Comparison of ENCODE assay signal across 8 cellular contexts in genomic region chr2:151580697-151581096, GRCh38.
DNase-seq lines count a peak whose midpoint lies in the region; ATAC-seq, FAIRE-seq and TF ChIP-seq lines count a peak whose summit lies in the region.
"Not testable (repeated sequence)": the region's sequence is repeated elsewhere in the genome, so short reads cannot be mapped to it uniquely, and the experiment has no call there.

No MANE protein-coding gene starts in this region.

- TF ChIP-seq CTCF in HepG2 (CRISPR knock-in tag; IDR thresholded peaks at IDR 0.05) = not testable (repeated sequence)

- not testable (repeated sequence) for H3K4me3 ChIP-seq in CD4-positive, CD25-positive, alpha-beta regulatory T cell (ENCODE audit: low read depth, low read length); HepG2 (replicated peaks in 1 of 3; ENCODE audit: insufficient read depth in 1 of 3, low read depth in 2 of 3, low read length in 3 of 3); small intestine (ENCODE audit: low read depth in 1 of 2, low read length in 2 of 2)

- H3K79me2 ChIP-seq in HepG2 (ENCODE audit: insufficient read depth, low read length) = not testable (repeated sequence)

- POLR2A ChIA-PET in HepG2 (lab: Yijun Ruan, JAX) = not testable (repeated sequence)

- in situ Hi-C loops in HepG2 (cut with HindIII; ENCODE audit: extremely low pct_ligation_motif_present, low pct_unique_long_range_greater_than_20kb) = not testable (repeated sequence)

- WGBS in HepG2 (ENCODE audit: low lambda C conversion rate) = no CpG with 5 or more reads among the region's 4 CpGs
- WGBS in small intestine, 3 donors = no CpG with 5 or more reads among the region's 4 CpGs

- peak; percentile 57 to 76 for ATAC-seq in CD4-positive, CD25-positive, alpha-beta regulatory T cell (ENCODE audit: low read depth in 2 of 2)
- ATAC-seq in GM21367 (IDR thresholded peaks at IDR 0.05; ENCODE audit: unreplicated experiment) (peak; percentile 57), HG02885 (IDR thresholded peaks at IDR 0.05; ENCODE audit: poor library complexity, unreplicated experiment) (peak; percentile 62), HG03378 (IDR thresholded peaks at IDR 0.05; ENCODE audit: unreplicated experiment) (peak; percentile 56), T-helper 17 cell (peak; percentile 79), HepG2 (peak; percentile 58)
- peak; percentile 73 for ATAC-seq in effector memory CD8-positive, alpha-beta T cell (replicated peaks)

- intact Hi-C loops in HepG2 (cut with micrococcal nuclease; ENCODE audit: unreplicated experiment) = not testable (repeated sequence)

- not testable (repeated sequence) for H3K27me3 ChIP-seq in CD4-positive, CD25-positive, alpha-beta regulatory T cell (ENCODE audit: control insufficient read depth, insufficient read depth, low read length); HepG2 (ENCODE audit: control insufficient read depth in 1 of 2, insufficient read depth in 2 of 2, low read length in 2 of 2); small intestine (ENCODE audit: control insufficient read depth in 2 of 2, insufficient read depth in 2 of 2, low read length in 2 of 2)

- H3K27ac Mint-ChIP-seq in CD4-positive, CD25-positive, alpha-beta regulatory T cell; T-helper 17 cell; effector memory CD8-positive, alpha-beta T cell: not testable (repeated sequence)

- BruUV-seq in HepG2 (replicated peaks; lab: Mats Ljungman, UMichigan) = not testable (repeated sequence)

- H3K27ac ChIP-seq in CD4-positive, CD25-positive, alpha-beta regulatory T cell (ENCODE audit: insufficient read depth, low read length, poor library complexity, severe bottlenecking); HepG2 (ENCODE audit: extremely low read length, insufficient read depth, low read length); small intestine (ENCODE audit: low read depth in 1 of 2, low read length in 1 of 2): not testable (repeated sequence)

- not testable (repeated sequence) for H3K4me1 Mint-ChIP-seq in CD4-positive, CD25-positive, alpha-beta regulatory T cell; T-helper 17 cell; effector memory CD8-positive, alpha-beta T cell (ENCODE audit: low read depth in 2 of 2)

- H4K20me1 ChIP-seq in HepG2 (ENCODE audit: insufficient read depth, low read length) = not testable (repeated sequence)

- not testable (repeated sequence) for H3K9ac ChIP-seq in HepG2 (ENCODE audit: insufficient read depth, low read depth, low read length)

- H3K9me3 Mint-ChIP-seq in CD4-positive, CD25-positive, alpha-beta regulatory T cell; effector memory CD8-positive, alpha-beta T cell: not testable (repeated sequence)

- not testable (repeated sequence) for TF ChIP-seq EP300 in HepG2 (IDR thresholded peaks at IDR 0.05; ENCODE audit: low read depth in 2 of 2, low read length in 2 of 2); HepG2 (CRISPR knock-in tag; IDR thresholded peaks at IDR 0.05; ENCODE audit: borderline replicate concordance)

- not testable (repeated sequence) for H3K9me3 ChIP-seq in CD4-positive, CD25-positive, alpha-beta regulatory T cell (ENCODE audit: control insufficient read depth in 2 of 2, low read length in 2 of 2); T-helper 17 cell (ENCODE audit: control insufficient read depth, low read length, poor library complexity, severe bottlenecking); HepG2 (ENCODE audit: low read length); small intestine (ENCODE audit: control insufficient read depth, low read depth)

- H2AFZ ChIP-seq in HepG2 (ENCODE audit: low read length) = not testable (repeated sequence)

- H3K36me3 Mint-ChIP-seq in CD4-positive, CD25-positive, alpha-beta regulatory T cell; T-helper 17 cell (ENCODE audit: low read depth); effector memory CD8-positive, alpha-beta T cell (ENCODE audit: insufficient read depth): not testable (repeated sequence)

- TF ChIP-seq RAD21 in HepG2 (CRISPR knock-in tag; IDR thresholded peaks at IDR 0.05) = not testable (repeated sequence)

- not testable (repeated sequence) for H3K4me2 ChIP-seq in HepG2 (ENCODE audit: low read depth, low read length)

- not testable (repeated sequence) for DNase-seq in CD4-positive, CD25-positive, alpha-beta regulatory T cell; T-helper 17 cell; effector memory CD8-positive, alpha-beta T cell; HepG2 (ENCODE audit: low spot score); small intestine

- not testable (repeated sequence) for H3K27me3 Mint-ChIP-seq in CD4-positive, CD25-positive, alpha-beta regulatory T cell; T-helper 17 cell
- peaks cover 0 to 10% of the 10 kb centered on the region in 2 donors for H3K27me3 Mint-ChIP-seq in effector memory CD8-positive, alpha-beta T cell

- not testable (repeated sequence) for H3K4me1 ChIP-seq in CD4-positive, CD25-positive, alpha-beta regulatory T cell (ENCODE audit: control insufficient read depth, insufficient read depth, low read length, poor library complexity, severe bottlenecking); HepG2 (ENCODE audit: insufficient read depth, low read length); small intestine (ENCODE audit: control insufficient read depth in 2 of 2, insufficient read depth in 1 of 2, low read depth in 1 of 2, low read length in 1 of 2)

- not testable (repeated sequence) for TF ChIP-seq POLR2A in HepG2 (IDR thresholded peaks at IDR 0.05; ENCODE audit: insufficient read depth in 1 of 2, low read depth in 2 of 2, low read length in 2 of 2)

- CTCF ChIA-PET in HepG2 (lab: Yijun Ruan, JAX; ENCODE audit: low intra/inter-chr PET ratio, low total read pairs) = not testable (repeated sequence)

- not testable (repeated sequence) for H3K36me3 ChIP-seq in CD4-positive, CD25-positive, alpha-beta regulatory T cell (ENCODE audit: control insufficient read depth, insufficient read depth, low read length); HepG2 (replicated peaks in 1 of 2; ENCODE audit: control insufficient read depth in 1 of 2, insufficient read depth in 2 of 2, low read length in 2 of 2); small intestine (ENCODE audit: control insufficient read depth in 2 of 2, insufficient read depth in 2 of 2, low read length in 2 of 2)

- H3K4me3 Mint-ChIP-seq in CD4-positive, CD25-positive, alpha-beta regulatory T cell; T-helper 17 cell; effector memory CD8-positive, alpha-beta T cell: not testable (repeated sequence)

- not testable (repeated sequence) for FAIRE-seq in HepG2 (lab: Jason Lieb, UNC)
- FAIRE-seq in small intestine (lab: Jason Lieb, UNC) = peak; percentile 57
